37 cellular contexts compared by ENCODE assay signal in the genomic region with DNA sequence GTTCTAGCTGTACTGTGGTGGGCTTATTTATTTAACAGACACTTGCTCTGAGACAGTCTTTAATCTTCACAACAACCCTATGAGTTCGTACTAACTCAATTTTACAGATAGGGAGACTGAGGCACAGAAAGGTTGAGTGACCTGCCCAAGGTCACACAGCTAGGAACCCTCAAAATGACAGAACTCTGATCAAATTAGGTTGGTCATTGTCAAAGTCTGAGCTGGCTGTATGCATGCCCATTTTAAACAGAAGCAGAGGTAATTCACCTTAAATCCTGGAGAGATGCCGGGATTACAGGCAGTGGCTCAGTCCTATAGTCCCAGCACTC. TPM values are rescaled to one million over a fixed set of nuclear protein-coding genes. Genes with fewer than 3 reads are reported as not detected.
DNase-seq lines count a peak whose midpoint lies in the region; ATAC-seq and FAIRE-seq lines count a peak whose summit lies in the region.
"Had no signal": no experiment of that assay in that cellular context is flagged by ENCODE, and none has a peak within 500 bp of the region (broad histone marks: within the 10 kb centered on the region; RNA-seq: fewer than 3 reads in every experiment).

No MANE protein-coding gene starts in this region.

- no peaks in the 10 kb centered on the region for H3K36me3 ChIP-seq in CD4-positive, alpha-beta memory T cell (ENCODE audit: insufficient read depth, low read length)
- no peaks in the 10 kb centered on the region for H3K36me3 ChIP-seq in effector memory CD4-positive, alpha-beta T cell (ENCODE audit: control insufficient read depth, insufficient read depth, low read length)
- H3K36me3 ChIP-seq: brain microvascular endothelial cell, esophagus squamous epithelium, heart left ventricle, left ventricle myocardium inferior, pancreas, right atrium auricular region had no signal

- no peak overlapping the region for H3K4me3 ChIP-seq in CD4-positive, alpha-beta memory T cell (ENCODE audit: low read length in 2 of 2)
- no peak overlapping the region for H3K4me3 ChIP-seq in effector memory CD4-positive, alpha-beta T cell (ENCODE audit: insufficient read depth, low read depth, low read length, poor library complexity, severe bottlenecking)
- H3K4me3 ChIP-seq: dorsolateral prefrontal cortex, esophagus squamous epithelium, heart left ventricle, left ventricle myocardium inferior, pancreas, PC-9, right atrium auricular region, testis had no signal

- H3K36me3 Mint-ChIP-seq in activated CD4-positive, alpha-beta T cell treated with anti-CD3 and anti-CD28 coated beads for 36 hours (ENCODE audit: low read depth), result peaks cover 4% of the 10 kb centered on the region
- no peaks in the 10 kb centered on the region for H3K36me3 Mint-ChIP-seq in CD4-positive, alpha-beta memory T cell
- no peaks in the 10 kb centered on the region for H3K36me3 Mint-ChIP-seq in activated CD4-positive, alpha-beta memory T cell treated with anti-CD3 and anti-CD28 coated beads, Interleukin-2, amount 10 ng/mL, durations not matched to agents 7 days and 5 days (ENCODE audit: low read depth)

- POLR2A ChIA-PET in activated CD4-positive, alpha-beta T cell treated with anti-CD3 and anti-CD28 coated beads for 36 hours (lab: Charles Lee), result interaction anchor here (0.7 to 1.9 kb wide), 2 partner anchors 11 to 386 kb away, joined by 5 to 11 read pairs; no protein-coding TSS in a partner anchor
- POLR2A ChIA-PET in CD4-positive, alpha-beta memory T cell (lab: Charles Lee; ENCODE audit: partially characterized antibody), result interaction anchor here (0.8 to 2.6 kb wide), 6 partner anchors 11 to 36 kb away, joined by 3 to 23 read pairs (median 6); partner anchors contain the start of gene LAT
- POLR2A ChIA-PET in activated CD4-positive, alpha-beta memory T cell treated with anti-CD3 and anti-CD28 coated beads, Interleukin-2, amount 10 ng/mL, durations not matched to agents 7 days and 5 days (lab: Charles Lee), result interaction anchor here (1.0 to 1.5 kb wide), 2 partner anchors 18 to 23 kb away, joined by 3 to 5 read pairs; no protein-coding TSS in a partner anchor

- no peaks in the 10 kb centered on the region for H3K9me3 Mint-ChIP-seq in activated CD4-positive, alpha-beta T cell treated with anti-CD3 and anti-CD28 coated beads for 36 hours (ENCODE audit: low read depth)
- peaks cover 0 to 4% (median 0%) of the 10 kb centered on the region in 8 donors for H3K9me3 Mint-ChIP-seq in CD4-positive, alpha-beta memory T cell
- H3K9me3 Mint-ChIP-seq in activated CD4-positive, alpha-beta memory T cell treated with anti-CD3 and anti-CD28 coated beads, Interleukin-2, amount 10 ng/mL, durations not matched to agents 7 days and 5 days, result no peaks in the 10 kb centered on the region
- H3K9me3 Mint-ChIP-seq: neural crest cell had no signal

- H3K9me3 ChIP-seq in CD4-positive, alpha-beta memory T cell (ENCODE audit: control insufficient read depth in 1 of 2, low read length in 2 of 2), result no peaks in the 10 kb centered on the region
- H3K9me3 ChIP-seq in effector memory CD4-positive, alpha-beta T cell (ENCODE audit: control insufficient read depth, low read length), result no peaks in the 10 kb centered on the region
- H3K9me3 ChIP-seq: esophagus squamous epithelium, heart left ventricle, left ventricle myocardium inferior, pancreas, right atrium auricular region, SK-N-SH, testis had no signal

- peak overlapping the region; percentile 91 for H3K27ac Mint-ChIP-seq in activated CD4-positive, alpha-beta T cell treated with anti-CD3 and anti-CD28 coated beads for 36 hours
- H3K27ac Mint-ChIP-seq in CD4-positive, alpha-beta memory T cell, result peak overlapping the region; percentile 83 to 99 (median 93)
- H3K27ac Mint-ChIP-seq in activated CD4-positive, alpha-beta memory T cell treated with anti-CD3 and anti-CD28 coated beads, Interleukin-2, amount 10 ng/mL, durations not matched to agents 7 days and 5 days, result peak overlapping the region; percentile 88

- H3K27ac ChIP-seq in CD4-positive, alpha-beta memory T cell (ENCODE audit: low read depth, low read length), result peak overlapping the region; percentile 40
- H3K27ac ChIP-seq in effector memory CD4-positive, alpha-beta T cell (ENCODE audit: insufficient read depth, low read length, poor library complexity, severe bottlenecking), result peak overlapping the region; percentile 56
- H3K27ac ChIP-seq: brain microvascular endothelial cell, dorsolateral prefrontal cortex, esophagus squamous epithelium, foreskin keratinocyte, heart left ventricle, KMS-11, left ventricle myocardium inferior, pancreas, PC-9, right atrium auricular region, testis, VCaP had no signal

- FAIRE-seq in HTR-8/SVneo (lab: Jason Lieb, UNC), result no peak
- FAIRE-seq: GM12891, H54, pancreas, small intestine, urothelium cell line had no signal

- H3K27me3 ChIP-seq in CD4-positive, alpha-beta memory T cell (ENCODE audit: insufficient read depth, low read length), result no peaks in the 10 kb centered on the region
- H3K27me3 ChIP-seq in effector memory CD4-positive, alpha-beta T cell (replicated peaks; ENCODE audit: control insufficient read depth, insufficient read depth, low read length, poor library complexity, severe bottlenecking), result no peaks in the 10 kb centered on the region
- H3K27me3 ChIP-seq: brain microvascular endothelial cell, dorsolateral prefrontal cortex, foreskin keratinocyte, pancreas, right atrium auricular region, testis had no signal

- no peak overlapping the region for H3K4me3 Mint-ChIP-seq in activated CD4-positive, alpha-beta T cell treated with anti-CD3 and anti-CD28 coated beads for 36 hours
- H3K4me3 Mint-ChIP-seq in CD4-positive, alpha-beta memory T cell, result peak overlapping the region in 4 of 8 donors; percentile 68 to 93 (median 77)
- no peak overlapping the region for H3K4me3 Mint-ChIP-seq in activated CD4-positive, alpha-beta memory T cell treated with anti-CD3 and anti-CD28 coated beads, Interleukin-2, amount 10 ng/mL, durations not matched to agents 7 days and 5 days
- H3K4me3 Mint-ChIP-seq: neural crest cell had no signal

- intact Hi-C loops in activated CD4-positive, alpha-beta T cell treated with anti-CD3 and anti-CD28 coated beads for 36 hours (cut with DNase I, micrococcal nuclease), result loop anchor here (2.0 kb wide), 2 partner anchors 19 to 817 kb away; no protein-coding TSS in a partner anchor
- intact Hi-C loops in CD4-positive, alpha-beta memory T cell (cut with micrococcal nuclease), result no loop called here

- peaks cover 76% of the 10 kb centered on the region for H3K4me1 ChIP-seq in CD4-positive, alpha-beta memory T cell (ENCODE audit: insufficient read depth, low read length)
- H3K4me1 ChIP-seq in effector memory CD4-positive, alpha-beta T cell (ENCODE audit: control insufficient read depth, insufficient read depth, low read length, poor library complexity, severe bottlenecking), result peaks cover 38% of the 10 kb centered on the region
- H3K4me1 ChIP-seq: foreskin keratinocyte, left ventricle myocardium inferior, pancreas, right atrium auricular region, testis had no signal

- peaks cover 75% of the 10 kb centered on the region for H3K4me1 Mint-ChIP-seq in activated CD4-positive, alpha-beta T cell treated with anti-CD3 and anti-CD28 coated beads for 36 hours
- peaks cover 38 to 79% (median 59%) of the 10 kb centered on the region in 4 donors for H3K4me1 Mint-ChIP-seq in CD4-positive, alpha-beta memory T cell
- H3K4me1 Mint-ChIP-seq in activated CD4-positive, alpha-beta memory T cell treated with anti-CD3 and anti-CD28 coated beads, Interleukin-2, amount 10 ng/mL, durations not matched to agents 7 days and 5 days, result peaks cover 61% of the 10 kb centered on the region
- H3K4me1 Mint-ChIP-seq: neural crest cell had no signal

- no peaks in the 10 kb centered on the region for H3K27me3 Mint-ChIP-seq in activated CD4-positive, alpha-beta T cell treated with anti-CD3 and anti-CD28 coated beads for 36 hours
- H3K27me3 Mint-ChIP-seq in CD4-positive, alpha-beta memory T cell, result no peaks in the 10 kb centered on the region
- H3K27me3 Mint-ChIP-seq in activated CD4-positive, alpha-beta memory T cell treated with anti-CD3 and anti-CD28 coated beads, Interleukin-2, amount 10 ng/mL, durations not matched to agents 7 days and 5 days, result no peaks in the 10 kb centered on the region

- DNase-seq in activated CD4-positive, alpha-beta T cell treated with anti-CD3 and anti-CD28 coated beads for 36 hours, result no peak
- no peak for DNase-seq in activated CD4-positive, alpha-beta T cell treated with anti-CD3 and anti-CD28 coated beads for 4 hours
- no peak for DNase-seq in CD4-positive, alpha-beta memory T cell
- no peak for DNase-seq in activated CD4-positive, alpha-beta memory T cell treated with anti-CD3 and anti-CD28 coated beads, Interleukin-2, amount 10 ng/mL, durations not matched to agents 7 days and 5 days
- no peak for DNase-seq in effector memory CD4-positive, alpha-beta T cell
- DNase-seq in T1000 (lab: John Stamatoyannopoulos, UW) (no peak), HTR-8/SVneo (ENCODE audit: insufficient read length, low spot score) (no peak)
- DNase-seq: activated CD4-positive, alpha-beta T cell treated with anti-CD3 and anti-CD28 coated beads, Interleukin-2, amount 50 U/mL, for 1 hour; activated gamma-delta T cell; amygdala; brain microvascular endothelial cell; DMS 273 treated with DMSO at 0.1 percent for 48 hours; dorsolateral prefrontal cortex; esophagus squamous epithelium; foreskin keratinocyte; heart left ventricle; islet precursor cell; left ventricle myocardium inferior; mesenchymal stem cell; NCI-H1417; NCI-H2029; NCI-H526; NK-92 treated with Interleukin-12 subunit alpha and Interleukin-12 subunit beta, amount 100 ng/mL, for 24 hours; pancreas; PC-9; SK-N-SH; small intestine; T-helper 9 cell had no signal

- no peak for ATAC-seq in activated CD4-positive, alpha-beta T cell treated with anti-CD3 and anti-CD28 coated beads for 36 hours
- ATAC-seq in HG02938 (IDR thresholded peaks at IDR 0.05; ENCODE audit: unreplicated experiment), result no peak
- ATAC-seq: foreskin keratinocyte, heart left ventricle, pancreas had no signal

- CTCF ChIA-PET in activated CD4-positive, alpha-beta T cell treated with anti-CD3 and anti-CD28 coated beads for 36 hours (lab: Charles Lee), result interaction anchor here (1.1 to 2.8 kb wide), 3 partner anchors 11 to 21 kb away, joined by 3 to 17 read pairs (median 4); no protein-coding TSS in a partner anchor
- CTCF ChIA-PET in CD4-positive, alpha-beta memory T cell (lab: Charles Lee; ENCODE audit: partially characterized antibody), result interaction anchor here (1.9 to 2.5 kb wide), 2 partner anchors 32 to 36 kb away, joined by 8 to 13 read pairs; partner anchors contain the start of gene SPNS1
- CTCF ChIA-PET in activated CD4-positive, alpha-beta memory T cell treated with anti-CD3 and anti-CD28 coated beads, Interleukin-2, amount 10 ng/mL, durations not matched to agents 7 days and 5 days (lab: Charles Lee), result interaction anchor here (1.1 to 1.2 kb wide), 2 partner anchors 16 to 19 kb away, joined by 3 to 4 read pairs; no protein-coding TSS in a partner anchor

RNA-seq across cellular contexts. Expression of gene LAT, which starts 24.9 kb away (rescaled TPM):
- total RNA-seq in activated CD4-positive, alpha-beta T cell treated with anti-CD3 and anti-CD28 coated beads for 36 hours, result 100 to 1,000 TPM; 200 to 234 TPM
- 100 to 1,000 TPM; 342 to 349 TPM for total RNA-seq in CD4-positive, alpha-beta memory T cell
- polyA plus RNA-seq in CD4-positive, alpha-beta memory T cell, result 100 to 1,000 TPM; 310 to 455 TPM
- 100 to 1,000 TPM; 333 to 341 TPM for total RNA-seq in activated CD4-positive, alpha-beta memory T cell treated with anti-CD3 and anti-CD28 coated beads, Interleukin-2, amount 10 ng/mL, durations not matched to agents 7 days and 5 days

RNA-seq across cellular contexts. Expression of gene SPNS1, which starts 35.2 kb away (rescaled TPM):
- 10 to 100 TPM; 12.7 to 14.2 TPM for total RNA-seq in activated CD4-positive, alpha-beta T cell treated with anti-CD3 and anti-CD28 coated beads for 36 hours
- total RNA-seq in CD4-positive, alpha-beta memory T cell, result 10 to 100 TPM; 31.0 to 34.4 TPM
- polyA plus RNA-seq in CD4-positive, alpha-beta memory T cell, result 10 to 100 TPM; 28.2 to 30.4 TPM
- total RNA-seq in activated CD4-positive, alpha-beta memory T cell treated with anti-CD3 and anti-CD28 coated beads, Interleukin-2, amount 10 ng/mL, durations not matched to agents 7 days and 5 days, result 10 to 100 TPM; 20.6 to 24.7 TPM

RNA-seq across cellular contexts. Expression of gene NFATC2IP, which starts 59.1 kb away (rescaled TPM):
- total RNA-seq in activated CD4-positive, alpha-beta T cell treated with anti-CD3 and anti-CD28 coated beads for 36 hours, result 10 to 100 TPM; 69.2 to 72.7 TPM
- total RNA-seq in CD4-positive, alpha-beta memory T cell, result 100 to 1,000 TPM; 105 to 115 TPM
- polyA plus RNA-seq in CD4-positive, alpha-beta memory T cell, result 10 to 100 TPM; 29.3 to 30.1 TPM
- 10 to 100 TPM; 96.7 TPM for total RNA-seq in activated CD4-positive, alpha-beta memory T cell treated with anti-CD3 and anti-CD28 coated beads, Interleukin-2, amount 10 ng/mL, durations not matched to agents 7 days and 5 days
